21 cellular contexts compared by ENCODE assay signal in the genomic region with DNA sequence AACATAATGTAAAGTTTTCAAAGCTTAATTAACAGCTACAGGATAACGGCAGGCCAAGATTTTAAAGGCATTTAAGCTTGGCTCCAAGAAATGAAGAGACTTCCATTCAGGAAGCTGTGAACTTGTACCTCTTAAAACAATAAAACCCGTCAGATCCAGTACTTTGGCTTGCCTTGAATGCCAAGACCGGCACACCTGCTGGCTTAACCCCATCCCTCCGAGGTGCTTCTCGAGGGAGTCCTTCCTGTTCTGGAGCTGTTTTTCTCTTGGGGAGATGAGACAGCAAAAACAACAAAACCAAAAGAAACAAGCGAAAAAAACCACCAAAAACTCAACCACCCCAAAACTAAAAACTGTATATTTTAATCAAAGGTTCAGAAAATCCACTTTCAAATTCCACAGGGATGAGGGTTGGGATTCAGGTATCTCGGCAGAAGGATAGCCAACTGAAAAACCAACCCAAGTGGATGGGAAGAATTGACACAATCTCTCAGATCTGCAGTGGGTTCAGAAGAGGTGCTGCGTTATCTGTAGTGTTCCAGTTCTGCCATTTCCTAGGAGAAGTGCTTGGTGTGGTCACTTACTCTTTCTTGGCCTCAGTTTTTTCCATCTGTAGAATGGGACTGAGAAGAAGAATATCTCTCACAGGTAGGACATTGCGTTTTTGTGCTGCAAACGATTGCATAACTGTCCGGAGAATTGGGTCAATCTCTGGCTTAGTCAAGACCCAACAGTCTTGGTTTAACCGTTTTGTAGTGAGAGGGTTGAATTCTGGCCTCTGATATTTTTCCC.
DNase-seq lines count a peak whose midpoint lies in the region; ATAC-seq, FAIRE-seq and TF ChIP-seq lines count a peak whose summit lies in the region.
"Had no signal": no experiment of that assay in that cellular context is flagged by ENCODE, and none has a peak within 500 bp of the region (broad histone marks: within the 10 kb centered on the region; RNA-seq: fewer than 3 reads in every experiment).

No MANE protein-coding gene starts in this region.

- no peak overlapping the region for H2AFZ ChIP-seq in HepG2 (ENCODE audit: low read length)
- no peak overlapping the region for H2AFZ ChIP-seq in PC-3 (ENCODE audit: low read length)
- H2AFZ ChIP-seq: parathyroid adenoma had no signal

- H3K4me3 ChIP-seq in HepG2 (replicated peaks in 1 of 3; ENCODE audit: insufficient read depth in 1 of 3, low read depth in 2 of 3, low read length in 3 of 3) (no peak overlapping the region), right lobe of liver (no peak overlapping the region), PC-3 (ENCODE audit: low read length) (no peak overlapping the region)
- H3K4me3 ChIP-seq: colonic mucosa, sigmoid colon had no signal

- no peaks in the 10 kb centered on the region for H3K9me3 Mint-ChIP-seq in activated T-helper 17 cell treated with anti-CD3 and anti-CD28 coated beads, Interleukin-2, amount 50 U/mL, for 72 hours
- no peaks in the 10 kb centered on the region for H3K9me3 Mint-ChIP-seq in naive thymus-derived CD8-positive, alpha-beta T cell

- no peak for DNase-seq in HepG2 (ENCODE audit: low spot score)
- DNase-seq in right lobe of liver: no peak
- DNase-seq in naive thymus-derived CD8-positive, alpha-beta T cell: no peak
- DNase-seq in PC-3: no peak
- DNase-seq in substantia nigra (lab: John Stamatoyannopoulos, UW): no peak
- DNase-seq: brain microvascular endothelial cell, colonic mucosa, DMS153, HCEC 1CT, left colon, MM.1S, NCI-H1436, NCI-H524, sigmoid colon, T-helper 9 cell had no signal

- FAIRE-seq in HepG2 (lab: Jason Lieb, UNC): no peak
- FAIRE-seq: G401.6 had no signal

- TF ChIP-seq CTCF in HepG2 (CRISPR knock-in tag; IDR thresholded peaks at IDR 0.05) (no peak), right lobe of liver (IDR thresholded peaks at IDR 0.05) (no peak), PC-3 (conservative IDR thresholded peaks at IDR 0.05; ENCODE audit: low read depth, low read length) (no peak)

- H3K79me2 ChIP-seq in HepG2 (ENCODE audit: insufficient read depth, low read length) (no peaks in the 10 kb centered on the region), PC-3 (ENCODE audit: low read length) (no peaks in the 10 kb centered on the region)
- H3K79me2 ChIP-seq: parathyroid adenoma had no signal

- ATAC-seq in HepG2: no peak
- ATAC-seq in right lobe of liver: no peak
- no peak for ATAC-seq in activated T-helper 17 cell treated with anti-CD3 and anti-CD28 coated beads, Interleukin-2, amount 50 U/mL, for 72 hours (replicated peaks)
- no peak for ATAC-seq in naive thymus-derived CD8-positive, alpha-beta T cell
- ATAC-seq in PC-3: no peak
- no peak for ATAC-seq in GM18505 (IDR thresholded peaks at IDR 0.05; ENCODE audit: unreplicated experiment)
- ATAC-seq: left colon had no signal

- POLR2A ChIA-PET in HepG2 (lab: Yijun Ruan, JAX) (interaction anchor here (0.6 kb wide), 1 partner anchor 37 kb away, joined by 3 read pairs; no protein-coding TSS in a partner anchor), PC-3 (lab: Charles Lee; ENCODE audit: unreplicated experiment) (no interaction called here)
- POLR2A ChIA-PET in naive thymus-derived CD8-positive, alpha-beta T cell (lab: Charles Lee): interaction anchor here (0.6 to 0.8 kb wide), 3 partner anchors 356 to 504 kb away, joined by 4 to 8 read pairs (median 4); no protein-coding TSS in a partner anchor

- peaks cover 0 to 22% of the 10 kb centered on the region in 2 experiments; a peak in 2 of 5 replicates for H3K27me3 ChIP-seq in HepG2 (ENCODE audit: control insufficient read depth in 1 of 2, insufficient read depth in 2 of 2, low read length in 2 of 2)
- peaks cover 0 to 16% of the 10 kb centered on the region in 2 donors for H3K27me3 ChIP-seq in right lobe of liver
- peaks cover 97% of the 10 kb centered on the region for H3K27me3 ChIP-seq in PC-3 (ENCODE audit: low read length)

- no peaks in the 10 kb centered on the region for H3K36me3 ChIP-seq in HepG2 (replicated peaks in 1 of 2; ENCODE audit: control insufficient read depth in 1 of 2, insufficient read depth in 2 of 2, low read length in 2 of 2)
- no peaks in the 10 kb centered on the region for H3K36me3 ChIP-seq in right lobe of liver
- H3K36me3 ChIP-seq in PC-3 (ENCODE audit: low read depth, low read length): no peaks in the 10 kb centered on the region
- H3K36me3 ChIP-seq: brain microvascular endothelial cell, colonic mucosa, sigmoid colon had no signal

- H3K36me3 Mint-ChIP-seq in activated T-helper 17 cell treated with anti-CD3 and anti-CD28 coated beads, Interleukin-2, amount 50 U/mL, for 72 hours (ENCODE audit: low read depth): no peaks in the 10 kb centered on the region
- no peaks in the 10 kb centered on the region for H3K36me3 Mint-ChIP-seq in naive thymus-derived CD8-positive, alpha-beta T cell
- H3K36me3 Mint-ChIP-seq: memory B cell had no signal

- no peaks in the 10 kb centered on the region for H3F3A ChIP-seq in PC-3 (ENCODE audit: low read length, unreplicated experiment)

- H4K20me1 ChIP-seq in HepG2 (ENCODE audit: insufficient read depth, low read length) (no peaks in the 10 kb centered on the region), PC-3 (ENCODE audit: low read length) (no peaks in the 10 kb centered on the region)

- TF ChIP-seq EP300 in HepG2 (IDR thresholded peaks at IDR 0.05; ENCODE audit: low read depth in 2 of 2, low read length in 2 of 2) (no peak), HepG2 (CRISPR knock-in tag; IDR thresholded peaks at IDR 0.05; ENCODE audit: borderline replicate concordance) (no peak)

- H3K4me2 ChIP-seq in HepG2 (ENCODE audit: low read depth, low read length) (no peak overlapping the region), PC-3 (ENCODE audit: low read length) (no peak overlapping the region)

- H3K4me1 Mint-ChIP-seq in activated T-helper 17 cell treated with anti-CD3 and anti-CD28 coated beads, Interleukin-2, amount 50 U/mL, for 72 hours: peaks cover 10% of the 10 kb centered on the region
- H3K4me1 Mint-ChIP-seq in naive thymus-derived CD8-positive, alpha-beta T cell: peaks cover 10 to 36% (median 22%) of the 10 kb centered on the region in 4 donors

- H3K27ac Mint-ChIP-seq in activated T-helper 17 cell treated with anti-CD3 and anti-CD28 coated beads, Interleukin-2, amount 50 U/mL, for 72 hours: no peak overlapping the region
- H3K27ac Mint-ChIP-seq in naive thymus-derived CD8-positive, alpha-beta T cell: peak overlapping the region in 8 of 10 donors; percentile 28 to 75 (median 67)
- H3K27ac Mint-ChIP-seq: memory B cell had no signal

- TF ChIP-seq POLR2A in HepG2 (IDR thresholded peaks at IDR 0.05; ENCODE audit: insufficient read depth in 1 of 2, low read depth in 2 of 2, low read length in 2 of 2) (no peak), right lobe of liver (IDR thresholded peaks at IDR 0.05) (no peak), GM18505 (IDR thresholded peaks at IDR 0.05; ENCODE audit: borderline replicate concordance, extremely low read depth, insufficient read depth, insufficient read length) (no peak)

- H3K9ac ChIP-seq in HepG2 (ENCODE audit: insufficient read depth, low read depth, low read length) (no peak overlapping the region), PC-3 (ENCODE audit: low read length) (no peak overlapping the region)
- H3K9ac ChIP-seq: parathyroid adenoma had no signal

- in situ Hi-C loops in HepG2 (cut with HindIII; ENCODE audit: extremely low pct_ligation_motif_present, low pct_unique_long_range_greater_than_20kb): no loop called here

- H3K9me2 ChIP-seq in PC-3 (replicated peaks; ENCODE audit: low read length): no peaks in the 10 kb centered on the region

- whole genome bisulfite sequencing in HepG2 (ENCODE audit: low lambda C conversion rate): 11% methylated on average over 12 of the region's 12 CpGs
- 31% methylated on average over 12 of the region's 12 CpGs for WGBS in right lobe of liver (ENCODE audit: insufficient coverage, low coverage, low lambda C conversion rate, missing lambda C conversion rate)

- peaks cover 8% of the 10 kb centered on the region for H3K27me3 Mint-ChIP-seq in activated T-helper 17 cell treated with anti-CD3 and anti-CD28 coated beads, Interleukin-2, amount 50 U/mL, for 72 hours
- H3K27me3 Mint-ChIP-seq in naive thymus-derived CD8-positive, alpha-beta T cell: peaks cover 0 to 8% (median 1%) of the 10 kb centered on the region in 5 donors

- H3K9me3 ChIP-seq in HepG2 (ENCODE audit: low read length) (no peaks in the 10 kb centered on the region), right lobe of liver (no peaks in the 10 kb centered on the region), PC-3 (ENCODE audit: low read length) (no peaks in the 10 kb centered on the region)
- H3K9me3 ChIP-seq: colonic mucosa, sigmoid colon had no signal

- CTCF ChIA-PET in HepG2 (lab: Yijun Ruan, JAX; ENCODE audit: low intra/inter-chr PET ratio, low total read pairs) (no interaction called here), PC-3 (lab: Charles Lee) (interaction anchor here (0.6 kb wide), 1 partner anchor 110 kb away, joined by 4 read pairs; no protein-coding TSS in a partner anchor)

- no peaks in the 10 kb centered on the region for H3K4me1 ChIP-seq in HepG2 (ENCODE audit: insufficient read depth, low read length)
- H3K4me1 ChIP-seq in right lobe of liver: peaks cover 0 to 10% (median 2%) of the 10 kb centered on the region in 4 donors
- H3K4me1 ChIP-seq in PC-3 (ENCODE audit: insufficient read depth, low read length): no peaks in the 10 kb centered on the region
- H3K4me1 ChIP-seq: colonic mucosa, parathyroid adenoma had no signal

- intact Hi-C loops in HepG2 (cut with micrococcal nuclease; ENCODE audit: unreplicated experiment) (no loop called here), right lobe of liver (cut with DNase I) (no loop called here), PC-3 (cut with micrococcal nuclease) (no loop called here)

- BruUV-seq in HepG2 (replicated peaks; lab: Mats Ljungman, UMichigan) (no TSS peak), PC-3 (replicated peaks; lab: Mats Ljungman, UMichigan) (no TSS peak)

- H3K27ac ChIP-seq in HepG2 (ENCODE audit: extremely low read length, insufficient read depth, low read length) (no peak overlapping the region), right lobe of liver (no peak overlapping the region), PC-3 (ENCODE audit: low read length) (no peak overlapping the region), substantia nigra (ENCODE audit: low read depth, low read length, poor library complexity, severe bottlenecking) (no peak overlapping the region)
- H3K27ac ChIP-seq: brain microvascular endothelial cell, C4-2B, colonic mucosa, parathyroid adenoma, sigmoid colon had no signal

- no peak for TF ChIP-seq RAD21 in HepG2 (CRISPR knock-in tag; IDR thresholded peaks at IDR 0.05)

- peak overlapping the region; percentile 15 for H3K4me3 Mint-ChIP-seq in activated T-helper 17 cell treated with anti-CD3 and anti-CD28 coated beads, Interleukin-2, amount 50 U/mL, for 72 hours
- peak overlapping the region in 8 of 10 donors; percentile 15 to 89 (median 68) for H3K4me3 Mint-ChIP-seq in naive thymus-derived CD8-positive, alpha-beta T cell
- H3K4me3 Mint-ChIP-seq: memory B cell had no signal

TF ChIP-seq in HepG2, 621 proteins besides CTCF, POLR2A, EP300 and RAD21 (continues in another document):
- TF ChIP-seq ZNF703 (CRISPR knock-in tag; IDR thresholded peaks at IDR 0.05; ENCODE audit: borderline replicate concordance): no peak
- TF ChIP-seq SP1 (IDR thresholded peaks at IDR 0.05): no peak
- no peak for TF ChIP-seq SP1 (CRISPR knock-in tag; IDR thresholded peaks at IDR 0.05)
- peak; percentile 34; the same call in 1 of the 2 replicates for TF ChIP-seq ZNF629 (CRISPR knock-in tag; conservative IDR thresholded peaks at IDR 0.05)
